13 cellular contexts compared by ENCODE assay signal in genomic region chr18:54947115-54947514, GRCh38. TPM values are rescaled to one million over a fixed set of nuclear protein-coding genes. Genes with fewer than 3 reads are reported as not detected.
A peak's percentile ranks its signal among the peaks of the same experiment; 100 is the strongest.
DNase-seq lines count a peak whose midpoint lies in the region; ATAC-seq and TF ChIP-seq lines count a peak whose summit lies in the region.
"Had no signal": no experiment of that assay in that cellular context is flagged by ENCODE, and none has a peak within 500 bp of the region (broad histone marks: within the 10 kb centered on the region; RNA-seq: fewer than 3 reads in every experiment).

No MANE protein-coding gene starts in this region.

- H3K79me2 ChIP-seq in Loucy (ENCODE audit: insufficient read depth, low read length), result no peaks in the 10 kb centered on the region
- H3K79me2 ChIP-seq in mammary epithelial cell (ENCODE audit: insufficient read depth, low read length), result no peaks in the 10 kb centered on the region

- intact Hi-C loops in aorta (cut with DNase I) (no loop called here), mammary epithelial cell (cut with micrococcal nuclease) (no loop called here)

- no peaks in the 10 kb centered on the region for H3F3A ChIP-seq in Loucy (ENCODE audit: low read depth)

- no peaks in the 10 kb centered on the region for H3K27me3 ChIP-seq in Loucy (ENCODE audit: insufficient read depth, low read length, poor library complexity, severe bottlenecking)
- H3K27me3 ChIP-seq in endocrine pancreas (ENCODE audit: control insufficient read depth, insufficient read depth, low read length), result no peaks in the 10 kb centered on the region
- H3K27me3 ChIP-seq in aorta (ENCODE audit: control insufficient read depth in 1 of 2, insufficient read depth in 2 of 2, low read length in 1 of 2), result no peaks in the 10 kb centered on the region
- H3K27me3 ChIP-seq in mammary epithelial cell (ENCODE audit: insufficient read depth, low read length), result no peaks in the 10 kb centered on the region
- H3K27me3 ChIP-seq: tibial nerve had no signal

- H3K9me3 ChIP-seq in Loucy (ENCODE audit: insufficient read depth, low read depth, low read length) (no peaks in the 10 kb centered on the region), endocrine pancreas (ENCODE audit: control insufficient read depth, low read length) (no peaks in the 10 kb centered on the region), aorta (ENCODE audit: control insufficient read depth, low read length) (no peaks in the 10 kb centered on the region), mammary epithelial cell (replicated peaks; ENCODE audit: insufficient read depth, low read length) (no peaks in the 10 kb centered on the region)
- H3K9me3 ChIP-seq: tibial nerve had no signal

- WGBS in aorta, 2 donors, result 68 to 79% methylated on average over 1 of the region's 1 CpG
- 100% methylated on average over 1 of the region's 1 CpG for whole genome bisulfite sequencing in mammary epithelial cell (ENCODE audit: low coverage, missing lambda C conversion rate)

- in situ Hi-C loops in mammary epithelial cell (cut with MboI; ENCODE audit: low sequenced_read_pairs in 2 of 2), result loop anchor here in 1 of 2 donors (5.0 kb wide), 1 partner anchor 270 kb away; no protein-coding TSS in a partner anchor

- H3K9me2 ChIP-seq in Loucy (replicated peaks; ENCODE audit: low read depth, low read length), result no peaks in the 10 kb centered on the region

- TF ChIP-seq CTCF in Loucy (conservative IDR thresholded peaks at IDR 0.05; ENCODE audit: low read length), result no peak
- no peak for TF ChIP-seq CTCF in mammary epithelial cell (conservative IDR thresholded peaks at IDR 0.05 in 1 of 2, IDR thresholded peaks at IDR 0.05 in 1 of 2; ENCODE audit: extremely low read depth in 1 of 2, insufficient read depth in 1 of 2, low read depth in 1 of 2, low read length in 2 of 2)

- peak; percentile 2 for DNase-seq in NCI-H2107 (lab: John Stamatoyannopoulos, UW)
- no peak for DNase-seq in NCI-H2107 treated with DMSO at 0.1 percent for 48 hours (lab: John Stamatoyannopoulos, UW; ENCODE audit: unreplicated experiment)
- DNase-seq in renal cortical epithelial cell (ENCODE audit: low read depth), result peak; percentile 16
- no peak for DNase-seq in aorta
- no peak for DNase-seq in mammary epithelial cell
- no peak for DNase-seq in NCI-H2196 (lab: John Stamatoyannopoulos, UW; ENCODE audit: unreplicated experiment)
- DNase-seq: activated effector memory CD4-positive, alpha-beta T cell treated with Interleukin-2 at 50 U/mL for 16 hours; naive thymus-derived CD8-positive, alpha-beta T cell; NK-92 treated with Interleukin-12 subunit alpha and Interleukin-12 subunit beta, amount 100 ng/mL, for 24 hours had no signal

- H4K20me1 ChIP-seq in Loucy (ENCODE audit: insufficient read depth, low read length, poor library complexity, severe bottlenecking), result no peaks in the 10 kb centered on the region
- H4K20me1 ChIP-seq in mammary epithelial cell (ENCODE audit: insufficient read depth, low read length), result no peaks in the 10 kb centered on the region

- H3K4me1 ChIP-seq in Loucy (ENCODE audit: insufficient read depth, low read length, poor library complexity, severe bottlenecking) (peaks cover 19% of the 10 kb centered on the region), endocrine pancreas (ENCODE audit: control insufficient read depth, insufficient read depth, low read length) (no peaks in the 10 kb centered on the region), aorta (ENCODE audit: control insufficient read depth in 1 of 2, insufficient read depth in 2 of 2, low read length in 2 of 2) (no peaks in the 10 kb centered on the region), mammary epithelial cell (ENCODE audit: insufficient read depth, low read length) (no peaks in the 10 kb centered on the region)

- no TSS peak for BruUV-seq in mammary epithelial cell (replicated peaks; lab: Mats Ljungman, UMichigan)

- H3K36me3 ChIP-seq in Loucy (ENCODE audit: insufficient read depth, low read length) (no peaks in the 10 kb centered on the region), endocrine pancreas (ENCODE audit: control insufficient read depth, insufficient read depth, low read length) (no peaks in the 10 kb centered on the region), aorta (ENCODE audit: control insufficient read depth in 1 of 2, insufficient read depth in 2 of 2, low read length in 1 of 2) (no peaks in the 10 kb centered on the region), mammary epithelial cell (ENCODE audit: insufficient read depth, low read length) (no peaks in the 10 kb centered on the region)
- H3K36me3 ChIP-seq: tibial nerve had no signal

- H3K27ac ChIP-seq in aorta (ENCODE audit: low read depth in 1 of 2, low read length in 2 of 2) (no peak overlapping the region), mammary epithelial cell (ENCODE audit: insufficient read depth, low read depth, low read length) (no peak overlapping the region)
- H3K27ac ChIP-seq: tibial nerve had no signal

- ATAC-seq in aorta (ENCODE audit: low FRiP score), result no peak

- CTCF ChIA-PET in mammary epithelial cell (lab: Charles Lee; ENCODE audit: low non-redundant PET), result interaction anchor here (0.7 kb wide), 1 partner anchor 280 kb away, joined by 3 read pairs; no protein-coding TSS in a partner anchor

- H3K4me3 ChIP-seq in Loucy (ENCODE audit: low read length, poor library complexity, severe bottlenecking) (peak overlapping the region; percentile 88), endocrine pancreas (ENCODE audit: control insufficient read depth, insufficient read depth, low read length) (peak overlapping the region; percentile 76), aorta (ENCODE audit: low read length in 2 of 2) (no peak overlapping the region), mammary epithelial cell (replicated peaks in 1 of 3; ENCODE audit: insufficient read depth in 1 of 3, low read depth in 2 of 3, low read length in 3 of 3) (no peak overlapping the region)

- H3K4me2 ChIP-seq in Loucy (ENCODE audit: low read depth, low read length, poor library complexity, severe bottlenecking) (peak overlapping the region; percentile 90), mammary epithelial cell (ENCODE audit: insufficient read depth, low read depth, low read length) (no peak overlapping the region)

- no peak overlapping the region for H3K9ac ChIP-seq in Loucy (ENCODE audit: low read depth, low read length, poor library complexity, severe bottlenecking)
- no peak overlapping the region for H3K9ac ChIP-seq in endocrine pancreas (ENCODE audit: control insufficient read depth, insufficient read depth, low read length)
- H3K9ac ChIP-seq in mammary epithelial cell (ENCODE audit: insufficient read depth, low read length), result no peak overlapping the region

- dilution Hi-C loops in mammary epithelial cell (cut with HindIII; ENCODE audit: low sequenced_read_pairs), result no loop called here

- peak overlapping the region; percentile 98 for H2AFZ ChIP-seq in Loucy (ENCODE audit: low read length)
- no peak overlapping the region for H2AFZ ChIP-seq in mammary epithelial cell (ENCODE audit: low read depth, low read length)

RNA-seq across cellular contexts. Expression of gene CCDC68, which starts 12.1 kb away (rescaled TPM):
- total RNA-seq in renal cortical epithelial cell (3.8 and 5.5 TPM in 2 replicates), aorta (1 to 10 TPM; 4.4 to 8.3 TPM), mammary epithelial cell (1 to 10 TPM in 1 of 2 donors, not detected in 1; 2.2 TPM)
- polyA plus RNA-seq in aorta (1 to 10 TPM; 1.9 to 9.4 TPM), mammary epithelial cell (0.09 TPM)
- not detected for polyA minus RNA-seq in mammary epithelial cell
- total RNA-seq: naive thymus-derived CD8-positive, alpha-beta T cell; T-helper 1 cell treated with Interleukin-12 subunit alpha and Interleukin-12 subunit beta and Interleukin-4 antibody, amounts not matched to agents 30 ng/mL and 1 ng/mL, for 36 hours had no signal
- polyA plus RNA-seq: naive thymus-derived CD8-positive, alpha-beta T cell had no signal

Comparison
In these comparisons a context has a peak if more than half of its experiments do, and no peak if none do; other contexts are left out.
1. DNase-seq: peak in NCI-H2107 (single experiment) and renal cortical epithelial cell (single experiment); none in NCI-H2107 treated with DMSO at 0.1 percent for 48 hours (single experiment), aorta (0 of 2), mammary epithelial cell (single experiment) and NCI-H2196 (single experiment).
2. H3K4me3 ChIP-seq: peak in Loucy (single experiment) and endocrine pancreas (single experiment); none in aorta (0 of 2) and mammary epithelial cell (0 of 3).